In the genomic region with DNA sequence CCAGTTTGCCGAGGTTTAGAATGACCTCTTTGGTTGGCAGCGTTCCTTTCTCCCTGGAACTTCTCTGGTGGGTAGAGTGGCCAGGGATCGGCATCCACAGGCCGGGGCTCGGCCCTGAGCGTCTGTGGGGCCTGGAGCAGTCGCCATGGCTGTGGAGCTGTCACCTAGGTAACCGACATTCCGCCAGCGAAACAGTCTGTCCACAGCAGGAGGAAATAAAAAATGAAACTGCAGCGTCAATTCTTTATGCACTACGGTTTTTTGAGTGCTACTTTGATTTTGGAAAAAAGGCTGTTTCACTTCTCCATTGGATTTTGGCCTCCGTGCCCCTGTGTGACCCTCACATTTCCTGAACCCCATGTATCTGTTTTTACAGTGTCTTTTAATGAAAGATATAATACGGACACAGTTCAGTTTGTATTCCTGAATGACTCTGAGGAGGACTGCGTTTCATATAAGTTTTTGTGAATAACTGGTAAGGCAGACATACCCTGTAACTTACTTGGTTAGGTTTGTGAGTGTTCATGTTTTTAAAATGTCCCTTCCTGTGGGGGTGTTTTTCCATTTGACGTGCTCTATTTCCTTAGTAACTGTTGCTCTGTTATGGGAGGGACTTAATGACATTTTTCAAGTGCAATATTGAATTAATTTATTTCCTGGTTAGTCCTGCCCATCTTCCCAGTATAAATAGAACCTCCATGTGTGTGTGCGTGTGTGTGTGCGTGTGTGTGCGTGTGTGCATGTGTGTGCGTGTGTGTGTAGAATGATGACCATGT, we compare ENCODE assay signal across 8 cellular contexts.
DNase-seq lines count a peak whose midpoint lies in the region; ATAC-seq and TF ChIP-seq lines count a peak whose summit lies in the region.

No MANE protein-coding gene starts in this region.

- H3K9ac ChIP-seq in skeletal muscle satellite cell (ENCODE audit: low read depth, low read length) = peak overlapping the region; percentile 77

- no peaks in the 10 kb centered on the region for H3K9me3 ChIP-seq in skeletal muscle satellite cell (replicated peaks; ENCODE audit: low read length)

- H3K36me3 ChIP-seq in brain microvascular endothelial cell (replicated peaks) (no peaks in the 10 kb centered on the region), skeletal muscle satellite cell (ENCODE audit: insufficient read depth, low read length) (no peaks in the 10 kb centered on the region)

- TF ChIP-seq CTCF in AG04449 (IDR thresholded peaks at IDR 0.05; ENCODE audit: insufficient read depth, low read length, missing control alignments) (no peak), brain microvascular endothelial cell (IDR thresholded peaks at IDR 0.05; ENCODE audit: low read depth, low read length, missing control alignments) (no peak)

- H3K27ac ChIP-seq in brain microvascular endothelial cell = peak overlapping the region; percentile 73

- peak; percentile 64 for ATAC-seq in GM18502 (IDR thresholded peaks at IDR 0.05; ENCODE audit: poor library complexity, unreplicated experiment)

- no peak for DNase-seq in AG04449 (ENCODE audit: low read depth, low spot score)
- DNase-seq in NCI-H774 (lab: John Stamatoyannopoulos, UW) = peak; percentile 53
- peak; percentile 77 for DNase-seq in brain microvascular endothelial cell
- DNase-seq in iPS-NIHi11 (ENCODE audit: low spot score) = peak; percentile 52
- DNase-seq in NCI-H524 (lab: John Stamatoyannopoulos, UW) = no peak
- DNase-seq in NCI-H2081 treated with DMSO at 0.1 percent for 48 hours (lab: John Stamatoyannopoulos, UW) = no peak

- POLR2A ChIA-PET in AG04449 (lab: Yijun Ruan, JAX) = no interaction called here

- H3K4me3 ChIP-seq in AG04449 (ENCODE audit: low read depth, low read length) (peak overlapping the region; percentile 12; the same call in 1 of the 2 replicates), brain microvascular endothelial cell (ENCODE audit: low read depth, low read length) (peak overlapping the region; percentile 27), skeletal muscle satellite cell (ENCODE audit: low read length) (peak overlapping the region; percentile 59)

- H3K27me3 ChIP-seq in brain microvascular endothelial cell (replicated peaks) = no peaks in the 10 kb centered on the region
- H3K27me3 ChIP-seq in skeletal muscle satellite cell (ENCODE audit: control insufficient read depth, insufficient read depth, low read length) = no peaks in the 10 kb centered on the region

- CTCF ChIA-PET in AG04449 (lab: Yijun Ruan, JAX) = no interaction called here

- H3K4me2 ChIP-seq in skeletal muscle satellite cell (ENCODE audit: low read length) = peak overlapping the region; percentile 82

- H3K4me1 ChIP-seq in skeletal muscle satellite cell (ENCODE audit: control insufficient read depth, insufficient read depth, low read length) = peaks cover 11% of the 10 kb centered on the region

- in situ Hi-C loops in brain microvascular endothelial cell (cut with HindIII; ENCODE audit: low pct_ligation_motif_present, low sequenced_read_pairs) = no loop called here

Comparison
In these comparisons a context has a peak if more than half of its experiments do, and no peak if none do; other contexts are left out.
1. DNase-seq: peak in NCI-H774 (single experiment), brain microvascular endothelial cell (single experiment) and iPS-NIHi11 (single experiment); none in AG04449 (single experiment), NCI-H524 (0 of 2) and NCI-H2081 treated with DMSO at 0.1 percent for 48 hours (single experiment).
2. Peak in every context shown above with its lines, with median percentiles within 50 percentile points of each other: H3K4me3 ChIP-seq.